In genomic region chr12:8817856-8818255, GRCh38 we compare ENCODE assay signal across 15 cellular contexts. TPM values are rescaled to one million over a fixed set of nuclear protein-coding genes. Genes with fewer than 3 reads are reported as not detected.
"Had no signal": no experiment of that assay in that cellular context is flagged by ENCODE, and none has a peak within 500 bp of the region (broad histone marks: within the 10 kb centered on the region; RNA-seq: fewer than 3 reads in every experiment).

No MANE protein-coding gene starts in this region.

- H3K27ac ChIP-seq: right atrium auricular region, tibial nerve had no signal

- ATAC-seq: activated CD4-positive, CD25-positive, alpha-beta regulatory T cell treated with anti-CD3 and anti-CD28 coated beads, Interleukin-2, amount 50 U/mL, for 24 hours; activated CD8-positive, alpha-beta memory T cell treated with anti-CD3 and anti-CD28 coated beads, Interleukin-2, amount 10 ng/mL, durations not matched to agents 7 days and 5 days; activated T-cell treated with anti-CD3 and anti-CD28 coated beads, Interleukin-2, amount 50 U/mL, for 4 hours; natural killer cell had no signal

- H3K4me3 Mint-ChIP-seq: activated CD8-positive, alpha-beta memory T cell treated with anti-CD3 and anti-CD28 coated beads, Interleukin-2, amount 10 ng/mL, durations not matched to agents 7 days and 5 days; activated naive CD8-positive, alpha-beta T cell; activated T-cell treated with anti-CD3 and anti-CD28 coated beads, Interleukin-2, amount 50 U/mL, for 4 hours; natural killer cell had no signal

- H3K36me3 Mint-ChIP-seq: activated CD8-positive, alpha-beta memory T cell treated with anti-CD3 and anti-CD28 coated beads, Interleukin-2, amount 10 ng/mL, durations not matched to agents 7 days and 5 days; activated naive CD8-positive, alpha-beta T cell; natural killer cell had no signal

- H3K9me3 Mint-ChIP-seq: activated T-cell treated with anti-CD3 and anti-CD28 coated beads, Interleukin-2, amount 50 U/mL, for 4 hours; natural killer cell had no signal

- H3K4me1 ChIP-seq: right atrium auricular region, tibial nerve had no signal

- H3K27ac Mint-ChIP-seq: activated CD8-positive, alpha-beta memory T cell treated with anti-CD3 and anti-CD28 coated beads, Interleukin-2, amount 10 ng/mL, durations not matched to agents 7 days and 5 days; activated naive CD8-positive, alpha-beta T cell; natural killer cell had no signal

- H3K27me3 ChIP-seq: right atrium auricular region, tibial nerve had no signal

- H3K36me3 ChIP-seq: right atrium auricular region, tibial nerve had no signal

- H3K4me2 ChIP-seq: smooth muscle cell had no signal

- H3K9me3 ChIP-seq: right atrium auricular region, tibial nerve had no signal

- H3K4me1 Mint-ChIP-seq: activated CD8-positive, alpha-beta memory T cell treated with anti-CD3 and anti-CD28 coated beads, Interleukin-2, amount 10 ng/mL, durations not matched to agents 7 days and 5 days; natural killer cell had no signal

- H3K4me3 ChIP-seq: right atrium auricular region, smooth muscle cell, tibial nerve had no signal

- DNase-seq: activated CD4-positive, alpha-beta T cell treated with anti-CD3 and anti-CD28 coated beads, Interleukin-2, amount 50 U/mL, for 4 hours; activated CD8-positive, alpha-beta memory T cell treated with anti-CD3 and anti-CD28 coated beads, Interleukin-2, amount 10 ng/mL, durations not matched to agents 7 days and 5 days; activated effector memory CD4-positive, alpha-beta T cell treated with anti-CD3 and anti-CD28 coated beads, Interleukin-2, amount 50 U/mL, for 16 hours; activated T-cell treated with anti-CD3 and anti-CD28 coated beads, Interleukin-2, amount 50 U/mL, for 4 hours; mammary epithelial cell; natural killer cell had no signal

RNA-seq across cellular contexts. Expression of gene A2ML1, which starts 4.6 kb away (rescaled TPM):
- total RNA-seq: activated CD8-positive, alpha-beta memory T cell treated with anti-CD3 and anti-CD28 coated beads, Interleukin-2, amount 10 ng/mL, durations not matched to agents 7 days and 5 days; activated T-cell treated with anti-CD3 and anti-CD28 coated beads, Interleukin-2, amount 50 U/mL, for 4 hours; endothelial cell of umbilical vein; fibroblast of villous mesenchyme; natural killer cell; posterior vena cava; T-helper 2 cell treated with Interferon-gamma antibody and Interleukin-4, amounts not matched to agents 100 ng/mL and 5 ng/mL, for 36 hours had no signal
- polyA plus RNA-seq: endothelial cell of umbilical vein had no signal
